ENCODE assay signal across 24 cellular contexts in the genomic region with DNA sequence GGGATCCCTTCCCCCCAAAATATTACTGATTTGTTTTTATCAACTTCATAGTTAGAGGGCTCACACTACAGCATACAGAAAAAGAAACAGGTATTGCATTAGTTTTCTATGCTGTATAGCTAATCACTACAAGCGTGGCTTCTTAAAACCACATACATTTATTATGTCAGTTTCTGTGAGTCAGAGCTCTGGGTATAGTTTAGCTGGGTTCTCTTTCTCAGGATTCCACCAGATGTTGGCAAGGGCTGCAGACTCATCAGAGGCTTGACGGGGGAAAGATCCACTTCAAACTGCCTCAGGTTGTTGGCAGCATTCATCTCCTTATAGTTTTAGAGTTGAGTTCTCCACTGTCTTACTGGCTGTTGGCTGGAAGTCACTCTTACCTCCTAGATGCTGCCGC.
A peak's percentile ranks its signal among the peaks of the same experiment; 100 is the strongest.
DNase-seq lines count a peak whose midpoint lies in the region; FAIRE-seq and TF ChIP-seq lines count a peak whose summit lies in the region.
"Had no signal": no experiment of that assay in that cellular context is flagged by ENCODE, and none has a peak within 500 bp of the region (broad histone marks: within the 10 kb centered on the region; RNA-seq: fewer than 3 reads in every experiment).

No MANE protein-coding gene starts in this region.

- no peaks in the 10 kb centered on the region for H3K27me3 ChIP-seq in bronchial epithelial cell (ENCODE audit: control insufficient read depth, insufficient read depth, low read length)

- DNase-seq in A172 (ENCODE audit: low spot score) (peak; percentile 34), HFF-Myc (ENCODE audit: extremely low read depth, low read depth) (peak; percentile 27), RKO (ENCODE audit: low spot score) (peak; percentile 14), bronchial epithelial cell (ENCODE audit: low read depth) (peak; percentile 25), SKM-1 (lab: John Stamatoyannopoulos, UW; ENCODE audit: unreplicated experiment) (no peak), foreskin fibroblast (no peak)
- DNase-seq in stimulated activated CD4-positive, alpha-beta T cell treated with anti-CD3 and anti-CD28 coated beads, Interleukin-4, amount 100 ng/mL, for 24 hours: no peak
- DNase-seq in stimulated activated CD4-positive, alpha-beta T cell treated with anti-CD3 and anti-CD28 coated beads, Interleukin-15, amount 100 ng/mL, for 24 hours: no peak
- DNase-seq: activated effector memory CD4-positive, alpha-beta T cell treated with Interleukin-2 at 50 U/mL for 16 hours; aorta; CD4-positive, CD25-positive, alpha-beta regulatory T cell; Kasumi-1; kidney; NCI-H1092; NCI-H187; NCI-H2171 treated with DMSO at 0.1 percent for 48 hours; NCI-H526; RPMI8226; T-helper 17 cell had no signal

- no peak for FAIRE-seq in bronchial epithelial cell (lab: Jason Lieb, UNC)
- FAIRE-seq: A204.1, D721Med, kidney, urothelium cell line had no signal

- TF ChIP-seq CTCF in HFF-Myc (IDR thresholded peaks at IDR 0.05; ENCODE audit: low read depth, low read length, missing control alignments) (no peak), bronchial epithelial cell (IDR thresholded peaks at IDR 0.05; ENCODE audit: insufficient read depth, low read length, severe bottlenecking) (no peak), foreskin fibroblast (IDR thresholded peaks at IDR 0.05; ENCODE audit: low read depth, low read length) (no peak)

- H3K4me3 ChIP-seq in HFF-Myc (replicated peaks; ENCODE audit: low read depth, low read length): no peak overlapping the region
- H3K4me3 ChIP-seq in bronchial epithelial cell (ENCODE audit: low read depth, low read length): no peak overlapping the region
- no peak overlapping the region for H3K4me3 ChIP-seq in foreskin fibroblast (ENCODE audit: low read depth in 1 of 2, low read length in 2 of 2)
- H3K4me3 ChIP-seq: HAP-1, thoracic aorta had no signal

- H3K36me3 ChIP-seq in bronchial epithelial cell (ENCODE audit: control insufficient read depth, insufficient read depth, low read length): no peaks in the 10 kb centered on the region
- H3K36me3 ChIP-seq: HAP-1, thoracic aorta had no signal

Comparison
In these comparisons a context has a peak if more than half of its experiments do, and no peak if none do; other contexts are left out.
1. DNase-seq: peak in A172 (single experiment), HFF-Myc (single experiment), RKO (single experiment) and bronchial epithelial cell (single experiment); none in SKM-1 (single experiment), foreskin fibroblast (0 of 2), stimulated activated CD4-positive, alpha-beta T cell treated with anti-CD3 and anti-CD28 coated beads, Interleukin-4, amount 100 ng/mL, for 24 hours (single experiment) and stimulated activated CD4-positive, alpha-beta T cell treated with anti-CD3 and anti-CD28 coated beads, Interleukin-15, amount 100 ng/mL, for 24 hours (single experiment).